8 cellular contexts compared by ENCODE assay signal in genomic region chr20:32189691-32190607, GRCh38. TPM values are rescaled to one million over a fixed set of nuclear protein-coding genes. Genes with fewer than 3 reads are reported as not detected.
A peak's percentile ranks its signal among the peaks of the same experiment; 100 is the strongest.
DNase-seq lines count a peak whose midpoint lies in the region; ATAC-seq and TF ChIP-seq lines count a peak whose summit lies in the region.

No MANE protein-coding gene starts in this region.

- ATAC-seq in lower lobe of right lung = peak; percentile 42 to 50
- ATAC-seq in stimulated activated effector memory CD8-positive, alpha-beta T cell treated with anti-CD3 and anti-CD28 coated beads, Interleukin-12 subunit alpha, Interleukin-12 subunit beta, amount 100 ng/mL, for 72 hours = peak; percentile 66

- peaks cover 19% of the 10 kb centered on the region for H3K4me1 Mint-ChIP-seq in activated CD4-positive, alpha-beta T cell treated with anti-CD3 and anti-CD28 coated beads, Interleukin-2, amount 10 ng/mL, durations not matched to agents 7 days and 5 days
- peaks cover 49% of the 10 kb centered on the region for H3K4me1 Mint-ChIP-seq in stimulated activated effector memory CD8-positive, alpha-beta T cell treated with anti-CD3 and anti-CD28 coated beads, Interleukin-12 subunit alpha, Interleukin-12 subunit beta, amount 100 ng/mL, for 72 hours

- H3K9me3 Mint-ChIP-seq in activated CD4-positive, alpha-beta T cell treated with anti-CD3 and anti-CD28 coated beads, Interleukin-2, amount 10 ng/mL, durations not matched to agents 7 days and 5 days = no peaks in the 10 kb centered on the region
- no peaks in the 10 kb centered on the region for H3K9me3 Mint-ChIP-seq in stimulated activated effector memory CD8-positive, alpha-beta T cell treated with anti-CD3 and anti-CD28 coated beads, Interleukin-12 subunit alpha, Interleukin-12 subunit beta, amount 100 ng/mL, for 72 hours

- H3K27me3 ChIP-seq in ectodermal cell (ENCODE audit: control insufficient read depth, insufficient read depth, low read length, poor library complexity, severe bottlenecking) = no peaks in the 10 kb centered on the region
- no peaks in the 10 kb centered on the region for H3K27me3 ChIP-seq in lower lobe of right lung (ENCODE audit: low read depth)

- H3K27ac Mint-ChIP-seq in activated CD4-positive, alpha-beta T cell treated with anti-CD3 and anti-CD28 coated beads, Interleukin-2, amount 10 ng/mL, durations not matched to agents 7 days and 5 days = peak overlapping the region; percentile 89
- H3K27ac Mint-ChIP-seq in stimulated activated effector memory CD8-positive, alpha-beta T cell treated with anti-CD3 and anti-CD28 coated beads, Interleukin-12 subunit alpha, Interleukin-12 subunit beta, amount 100 ng/mL, for 72 hours = peak overlapping the region; percentile 69

- CTCF ChIA-PET in activated CD4-positive, alpha-beta T cell treated with anti-CD3 and anti-CD28 coated beads, Interleukin-2, amount 10 ng/mL, durations not matched to agents 7 days and 5 days (lab: Charles Lee) = interaction anchor here (0.5 to 0.6 kb wide), 3 partner anchors 91 to 456 kb away, joined by 3 read pairs; no protein-coding TSS in a partner anchor

- peaks cover 8% of the 10 kb centered on the region for H3K36me3 Mint-ChIP-seq in activated CD4-positive, alpha-beta T cell treated with anti-CD3 and anti-CD28 coated beads, Interleukin-2, amount 10 ng/mL, durations not matched to agents 7 days and 5 days (ENCODE audit: low read depth)
- peaks cover 78% of the 10 kb centered on the region for H3K36me3 Mint-ChIP-seq in stimulated activated effector memory CD8-positive, alpha-beta T cell treated with anti-CD3 and anti-CD28 coated beads, Interleukin-12 subunit alpha, Interleukin-12 subunit beta, amount 100 ng/mL, for 72 hours

- H3K27ac ChIP-seq in ectodermal cell (ENCODE audit: insufficient read depth, low read depth, low read length, poor library complexity, severe bottlenecking) = peak overlapping the region; percentile 55
- peak overlapping the region; percentile 82 for H3K27ac ChIP-seq in lower lobe of right lung

- TF ChIP-seq CTCF in lower lobe of right lung (IDR thresholded peaks at IDR 0.05) = no peak

- H3K4me3 Mint-ChIP-seq in activated CD4-positive, alpha-beta T cell treated with anti-CD3 and anti-CD28 coated beads, Interleukin-2, amount 10 ng/mL, durations not matched to agents 7 days and 5 days = peak overlapping the region; percentile 70
- H3K4me3 Mint-ChIP-seq in stimulated activated effector memory CD8-positive, alpha-beta T cell treated with anti-CD3 and anti-CD28 coated beads, Interleukin-12 subunit alpha, Interleukin-12 subunit beta, amount 100 ng/mL, for 72 hours = peak overlapping the region; percentile 64

- H3K4me1 ChIP-seq in ectodermal cell (ENCODE audit: control insufficient read depth, insufficient read depth, low read length) (peaks cover 20% of the 10 kb centered on the region), lower lobe of right lung (peaks cover 60% of the 10 kb centered on the region)

- intact Hi-C loops in lower lobe of right lung (cut with DNase I) = no loop called here

- WGBS in ectodermal cell, 2 experiments = 10% methylated on average over 88 of the region's 88 CpGs

- H3K36me3 ChIP-seq in ectodermal cell (ENCODE audit: control insufficient read depth, insufficient read depth, low read length) = no peaks in the 10 kb centered on the region
- H3K36me3 ChIP-seq in lower lobe of right lung = peaks cover 2% of the 10 kb centered on the region

- H3K9me3 ChIP-seq in ectodermal cell (ENCODE audit: control insufficient read depth, low read length) (no peaks in the 10 kb centered on the region), lower lobe of right lung (no peaks in the 10 kb centered on the region)

- DNase-seq in NCI-H510A treated with DMSO at 0.1 percent for 48 hours (lab: John Stamatoyannopoulos, UW) (peak; percentile 32), NCI-H510A (lab: John Stamatoyannopoulos, UW) (no peak), lower lobe of right lung (peak; percentile 56), HuH-7.5 (ENCODE audit: low spot score) (no peak), NCI-H187 treated with DMSO at 0.1 percent for 48 hours (lab: John Stamatoyannopoulos, UW) (no peak)
- DNase-seq in activated CD4-positive, alpha-beta T cell treated with anti-CD3 and anti-CD28 coated beads, Interleukin-2, amount 10 ng/mL, durations not matched to agents 7 days and 5 days = peak; percentile 23
- DNase-seq in stimulated activated effector memory CD8-positive, alpha-beta T cell treated with anti-CD3 and anti-CD28 coated beads, Interleukin-12 subunit alpha, Interleukin-12 subunit beta, amount 100 ng/mL, for 72 hours (ENCODE audit: low spot score in 2 of 2) = peak; percentile 25 to 71

- H3K27me3 Mint-ChIP-seq in activated CD4-positive, alpha-beta T cell treated with anti-CD3 and anti-CD28 coated beads, Interleukin-2, amount 10 ng/mL, durations not matched to agents 7 days and 5 days = no peaks in the 10 kb centered on the region

- POLR2A ChIA-PET in activated CD4-positive, alpha-beta T cell treated with anti-CD3 and anti-CD28 coated beads, Interleukin-2, amount 10 ng/mL, durations not matched to agents 7 days and 5 days (lab: Charles Lee) = no interaction called here

- H3K4me3 ChIP-seq in ectodermal cell (ENCODE audit: insufficient read depth, low read depth, low read length) = peak overlapping the region; percentile 61
- peak overlapping the region; percentile 61 for H3K4me3 ChIP-seq in lower lobe of right lung

RNA-seq across cellular contexts. Expression of gene PLAGL2, which starts 17.6 kb away (rescaled TPM):
- 10 to 100 TPM; 22.8 to 25.6 TPM for total RNA-seq in activated CD4-positive, alpha-beta T cell treated with anti-CD3 and anti-CD28 coated beads, Interleukin-2, amount 10 ng/mL, durations not matched to agents 7 days and 5 days
- 39.5 TPM for polyA plus RNA-seq in ectodermal cell (2013, experiment 1 of 4)
- 50.9 TPM for polyA plus RNA-seq in ectodermal cell (2013, experiment 2 of 4)
- 35.8 TPM for polyA plus RNA-seq in ectodermal cell (2013, experiment 3 of 4)
- 43.2 TPM for polyA plus RNA-seq in ectodermal cell (2013, experiment 4 of 4)
- 17.6 TPM for total RNA-seq in lower lobe of right lung

RNA-seq across cellular contexts. Expression of gene POFUT1, which starts 17.7 kb away (rescaled TPM):
- 10 to 100 TPM; 26.5 to 27.1 TPM for total RNA-seq in activated CD4-positive, alpha-beta T cell treated with anti-CD3 and anti-CD28 coated beads, Interleukin-2, amount 10 ng/mL, durations not matched to agents 7 days and 5 days
- 27.3 TPM for polyA plus RNA-seq in ectodermal cell (2013, experiment 1 of 4)
- polyA plus RNA-seq in ectodermal cell (2013, experiment 2 of 4) = 30.4 TPM
- 19.1 TPM for polyA plus RNA-seq in ectodermal cell (2013, experiment 3 of 4)
- 21.5 TPM for polyA plus RNA-seq in ectodermal cell (2013, experiment 4 of 4)
- total RNA-seq in lower lobe of right lung = 26.1 TPM

Comparison
In these comparisons a context has a peak if more than half of its experiments do, and no peak if none do; other contexts are left out.
1. DNase-seq: peak in NCI-H510A treated with DMSO at 0.1 percent for 48 hours (single experiment), activated CD4-positive, alpha-beta T cell treated with anti-CD3 and anti-CD28 coated beads, Interleukin-2, amount 10 ng/mL, durations not matched to agents 7 days and 5 days (single experiment), lower lobe of right lung (single experiment) and stimulated activated effector memory CD8-positive, alpha-beta T cell treated with anti-CD3 and anti-CD28 coated beads, Interleukin-12 subunit alpha, Interleukin-12 subunit beta, amount 100 ng/mL, for 72 hours (2 of 2); none in NCI-H510A (single experiment), HuH-7.5 (single experiment) and NCI-H187 treated with DMSO at 0.1 percent for 48 hours (single experiment).